Comparison of ENCODE assay signal across 9 cellular contexts in genomic region chr7:30143748-30144251, GRCh38. TPM values are rescaled to one million over a fixed set of nuclear protein-coding genes. Genes with fewer than 3 reads are reported as not detected.
DNase-seq lines count a peak whose midpoint lies in the region; ATAC-seq and TF ChIP-seq lines count a peak whose summit lies in the region.
"Had no signal": no experiment of that assay in that cellular context is flagged by ENCODE, and none has a peak within 500 bp of the region (broad histone marks: within the 10 kb centered on the region; RNA-seq: fewer than 3 reads in every experiment).

No MANE protein-coding gene starts in this region.

- H3K4me1 Mint-ChIP-seq in effector memory CD8-positive, alpha-beta T cell (ENCODE audit: low read depth in 2 of 2), result peaks cover 0 to 12% of the 10 kb centered on the region in 2 donors

- dilution Hi-C loops in IMR-90 (cut with HindIII; ENCODE audit: low sequenced_read_pairs, unreplicated experiment), result no loop called here

- no peak for TF ChIP-seq RAD21 in IMR-90 (IDR thresholded peaks at IDR 0.05; ENCODE audit: low read length)

- peaks cover 10 to 17% of the 10 kb centered on the region in 2 experiments; a peak in 3 of 4 replicates for H3K79me1 ChIP-seq in IMR-90 (ENCODE audit: low read depth in 1 of 2, low read length in 2 of 2)

- BruUV-seq in IMR-90 (replicated peaks; lab: Mats Ljungman, UMichigan), result no TSS peak

- no peak overlapping the region for H4K8ac ChIP-seq in IMR-90 (ENCODE audit: low read depth in 2 of 2, low read length in 2 of 2)

- CTCF ChIA-PET in IMR-90 (lab: Yijun Ruan, JAX), result no interaction called here

- H2AK5ac ChIP-seq in IMR-90 (ENCODE audit: low read depth, low read length), result no peak overlapping the region

- no peak overlapping the region for H3K23ac ChIP-seq in IMR-90 (ENCODE audit: low read depth, low read length)

- no peak overlapping the region for H3K56ac ChIP-seq in IMR-90 (ENCODE audit: extremely low read depth, insufficient read depth, low read length)

- DNase-seq in IMR-90, result peak; percentile 62
- DNase-seq in NCI-H446 treated with DMSO at 0.1 percent for 48 hours (lab: John Stamatoyannopoulos, UW), result peak; percentile 12
- DNase-seq in choroid plexus epithelial cell (ENCODE audit: low read depth), result peak; percentile 53
- DNase-seq in effector memory CD8-positive, alpha-beta T cell, result no peak
- no peak for DNase-seq in putamen (ENCODE audit: low spot score)

- no peak for TF ChIP-seq POLR2A in IMR-90 (IDR thresholded peaks at IDR 0.05; ENCODE audit: low read depth, low read length)

- no peak overlapping the region for H3K4me2 ChIP-seq in IMR-90 (ENCODE audit: low read depth, low read length)

- H2AFZ ChIP-seq in IMR-90 (replicated peaks; ENCODE audit: low read length, poor library complexity), result no peak overlapping the region

- H3K27me3 ChIP-seq in IMR-90 (ENCODE audit: control insufficient read depth, insufficient read depth, low read length), result no peaks in the 10 kb centered on the region
- H3K27me3 ChIP-seq in stomach smooth muscle (ENCODE audit: control insufficient read depth in 1 of 2, insufficient read depth in 2 of 2, low read length in 2 of 2), result no peaks in the 10 kb centered on the region

- TF ChIP-seq CTCF in IMR-90 (conservative IDR thresholded peaks at IDR 0.05; ENCODE audit: low read depth, low read length) (no peak), choroid plexus epithelial cell (conservative IDR thresholded peaks at IDR 0.05; ENCODE audit: low read depth, low read length) (no peak)

- intact Hi-C loops in IMR-90 (cut with micrococcal nuclease), result no loop called here

- no peaks in the 10 kb centered on the region for H4K20me1 ChIP-seq in IMR-90 (ENCODE audit: insufficient read depth, low read length)

- no peak overlapping the region for H3K4ac ChIP-seq in IMR-90 (ENCODE audit: low read depth, low read length)

- H3K27ac Mint-ChIP-seq in effector memory CD8-positive, alpha-beta T cell, result no peak overlapping the region
- H3K27ac Mint-ChIP-seq: activated T-helper 2 cell treated with anti-CD3 and anti-CD28 coated beads, Interferon-gamma antibody, Interleukin-2, Interleukin-4, amounts not matched to agents 10 μg/mL and 5 μg/mL and 100 μg/mL, durations not matched to agents 14 hours and 24 hours and 36 hours had no signal

- peaks cover 2% of the 10 kb centered on the region; the same call in 1 of the 2 replicates for H3K9me1 ChIP-seq in IMR-90 (ENCODE audit: insufficient read depth, low read length)

- no peak overlapping the region for H3K18ac ChIP-seq in IMR-90 (ENCODE audit: low read depth, low read length)

- H3K4me3 Mint-ChIP-seq in effector memory CD8-positive, alpha-beta T cell, result no peak overlapping the region

- no peak overlapping the region for H3K14ac ChIP-seq in IMR-90 (replicated peaks; ENCODE audit: low read depth, low read length)

- WGBS in IMR-90 (ENCODE audit: extremely low coverage in 2 of 2, insufficient read length in 1 of 2), 2 experiments, result 100% methylated on average over 1 of the region's 1 CpG; no CpG with 5 or more reads in 1 of the 2 experiments

- H3K27ac ChIP-seq in IMR-90 (ENCODE audit: insufficient read depth, low read length) (no peak overlapping the region), stomach smooth muscle (ENCODE audit: low read length) (peak overlapping the region; percentile 62)

- H3K9ac ChIP-seq in IMR-90 (ENCODE audit: low read depth, low read length), result no peak overlapping the region
- no peak overlapping the region for H3K9ac ChIP-seq in stomach smooth muscle (ENCODE audit: low read length in 2 of 2)

- POLR2A ChIA-PET in IMR-90 (lab: Charles Lee; ENCODE audit: unreplicated experiment), result no interaction called here

- H4K91ac ChIP-seq in IMR-90 (ENCODE audit: insufficient read depth, low read depth, low read length), result no peak overlapping the region

- no peak overlapping the region for H2BK20ac ChIP-seq in IMR-90 (ENCODE audit: low read depth, low read length)

- H2BK15ac ChIP-seq in IMR-90 (ENCODE audit: low read depth, low read length), result no peak overlapping the region

- no peaks in the 10 kb centered on the region for H3K27me3 Mint-ChIP-seq in effector memory CD8-positive, alpha-beta T cell

- no peaks in the 10 kb centered on the region for H3K36me3 ChIP-seq in IMR-90 (ENCODE audit: control insufficient read depth, insufficient read depth, low read length)
- peaks cover 0 to 2% of the 10 kb centered on the region in 2 donors for H3K36me3 ChIP-seq in stomach smooth muscle (ENCODE audit: control insufficient read depth in 2 of 2, insufficient read depth in 2 of 2, low read length in 2 of 2)

- no peaks in the 10 kb centered on the region for H3K9me3 Mint-ChIP-seq in effector memory CD8-positive, alpha-beta T cell
- H3K9me3 Mint-ChIP-seq: activated T-helper 2 cell treated with anti-CD3 and anti-CD28 coated beads, Interferon-gamma antibody, Interleukin-2, Interleukin-4, amounts not matched to agents 10 μg/mL and 5 μg/mL and 100 μg/mL, durations not matched to agents 14 hours and 24 hours and 36 hours had no signal

- in situ Hi-C loops in IMR-90 (cut with MboI; ENCODE audit: low sequenced_read_pairs), result no loop called here

- ATAC-seq in IMR-90 (ENCODE audit: low read depth) (no peak), GM18873 (IDR thresholded peaks at IDR 0.05; ENCODE audit: low FRiP score, unreplicated experiment) (no peak)
- no peak for ATAC-seq in effector memory CD8-positive, alpha-beta T cell (replicated peaks)

- H3K9me3 ChIP-seq in IMR-90 (ENCODE audit: control insufficient read depth, insufficient read depth, low read length) (no peaks in the 10 kb centered on the region), stomach smooth muscle (ENCODE audit: control insufficient read depth in 2 of 2, low read length in 2 of 2) (no peaks in the 10 kb centered on the region)

- H3K4me1 ChIP-seq in IMR-90 (ENCODE audit: control insufficient read depth, insufficient read depth, low read length) (peaks cover 5% of the 10 kb centered on the region), stomach smooth muscle (ENCODE audit: control insufficient read depth, insufficient read depth, low read length) (peaks cover 32% of the 10 kb centered on the region)

- peaks cover 5% of the 10 kb centered on the region for H3K36me3 Mint-ChIP-seq in effector memory CD8-positive, alpha-beta T cell (ENCODE audit: insufficient read depth)

- H2AK9ac ChIP-seq in IMR-90 (replicated peaks; ENCODE audit: low read depth, low read length, poor library complexity), result no peak overlapping the region

- H3K4me3 ChIP-seq in IMR-90 (ENCODE audit: insufficient read depth, low read depth, low read length) (no peak overlapping the region), choroid plexus epithelial cell (ENCODE audit: low read depth, low read length) (no peak overlapping the region), stomach smooth muscle (ENCODE audit: low read length in 2 of 2) (no peak overlapping the region)
- H3K4me3 ChIP-seq: lung had no signal

- no peak overlapping the region for H4K5ac ChIP-seq in IMR-90 (ENCODE audit: low read depth, low read length)

- no peak overlapping the region for H2BK120ac ChIP-seq in IMR-90 (ENCODE audit: low read depth, low read length)

- no peak overlapping the region for H2BK5ac ChIP-seq in IMR-90 (ENCODE audit: low read depth, low read length, poor library complexity, severe bottlenecking)

TF ChIP-seq in IMR-90, 13 proteins besides CTCF, POLR2A, EP300 and RAD21:
- no peak for TF ChIP-seq MXI1 (IDR thresholded peaks at IDR 0.05; ENCODE audit: borderline replicate concordance, low read depth, low read length)

RNA-seq across cellular contexts. Expression of gene MTURN, which starts 9.0 kb away (rescaled TPM):
- total RNA-seq in IMR-90 (2012; rRNA removed), result 5.6 and 7.8 TPM in 2 replicates
- 2.4 and 2.8 TPM in 2 replicates for polyA plus RNA-seq in IMR-90 (2012; rRNA removed)
- 0.79 and 1.4 TPM in 2 replicates for polyA plus RNA-seq in IMR-90 (2012; cell fraction: cytosol; rRNA removed)
- polyA plus RNA-seq in IMR-90 (2012; cell fraction: nucleus; rRNA removed; ENCODE audit: low replicate concordance), result 2.5 and 6.5 TPM in 2 replicates

Comparison
In these comparisons a context has a peak if more than half of its experiments do, and no peak if none do; other contexts are left out.
1. DNase-seq: peak in IMR-90 (single experiment), NCI-H446 treated with DMSO at 0.1 percent for 48 hours (single experiment) and choroid plexus epithelial cell (single experiment); none in effector memory CD8-positive, alpha-beta T cell (0 of 3) and putamen (single experiment).